ENCODE assay signal across 7 cellular contexts in the genomic region with DNA sequence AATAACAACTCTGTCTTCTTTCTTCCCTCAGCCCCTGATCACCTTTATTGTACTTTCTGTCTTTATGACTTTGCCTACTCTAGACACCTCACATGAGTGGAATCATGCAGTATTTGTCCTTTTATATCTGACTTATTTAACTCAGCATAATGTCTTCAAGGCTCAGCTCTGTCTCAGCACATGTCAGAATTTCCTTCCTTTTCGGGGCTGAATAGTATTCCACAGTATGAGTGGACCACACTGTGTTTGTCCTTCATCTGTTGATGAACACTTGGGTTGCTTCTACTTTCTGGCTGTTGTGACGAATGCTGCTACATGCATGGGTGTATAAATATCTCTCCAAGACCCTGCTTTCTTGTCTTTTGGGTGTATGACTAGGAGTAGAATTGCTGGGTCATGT.
"Had no signal": no experiment of that assay in that cellular context is flagged by ENCODE, and none has a peak within 500 bp of the region (broad histone marks: within the 10 kb centered on the region; RNA-seq: fewer than 3 reads in every experiment).

No MANE protein-coding gene starts in this region.

- H3K4me1 Mint-ChIP-seq: GM23338 had no signal

- ATAC-seq: GM23338, HepG2 had no signal

- H3K27ac Mint-ChIP-seq: GM23338, H9, HFFc6, IgD-negative memory B cell had no signal

- H3K4me3 Mint-ChIP-seq: GM23338, H9, HFFc6, IgD-negative memory B cell had no signal

- DNase-seq: H9, HCEC 1CT, HFFc6, KG1 had no signal
